8 cellular contexts compared by ENCODE assay signal in the genomic region with DNA sequence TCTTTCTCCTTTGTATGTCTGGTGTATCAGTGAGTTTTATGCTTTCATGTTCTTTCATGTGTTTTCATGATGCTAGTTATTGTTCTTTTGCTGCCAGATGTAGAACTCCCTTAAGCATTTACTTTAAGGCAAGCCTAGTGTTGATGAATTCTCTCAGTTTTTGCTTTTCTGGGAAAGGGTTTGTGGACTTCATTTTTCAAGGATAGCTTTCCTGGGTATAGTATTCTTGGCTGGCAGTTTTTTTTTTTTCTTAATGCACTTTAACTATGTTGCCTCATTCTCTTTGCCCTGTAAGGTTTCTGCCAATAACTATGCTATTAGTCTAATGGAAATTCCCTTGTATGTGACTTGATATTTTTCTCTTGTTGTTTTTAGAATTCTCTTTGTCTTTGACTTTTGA.
"Had no signal": no experiment of that assay in that cellular context is flagged by ENCODE, and none has a peak within 500 bp of the region (broad histone marks: within the 10 kb centered on the region; RNA-seq: fewer than 3 reads in every experiment).

No MANE protein-coding gene starts in this region.

- H3K27ac ChIP-seq: GM23248 had no signal

- H3K36me3 ChIP-seq: HAP-1 had no signal

- H3K4me3 ChIP-seq: GM23248, GM23338, HAP-1 had no signal

- DNase-seq: GM23248, GOT3, H7, H9, HCEC 1CT, HFFc6 had no signal
